Comparison of ENCODE assay signal across 27 cellular contexts in the genomic region with DNA sequence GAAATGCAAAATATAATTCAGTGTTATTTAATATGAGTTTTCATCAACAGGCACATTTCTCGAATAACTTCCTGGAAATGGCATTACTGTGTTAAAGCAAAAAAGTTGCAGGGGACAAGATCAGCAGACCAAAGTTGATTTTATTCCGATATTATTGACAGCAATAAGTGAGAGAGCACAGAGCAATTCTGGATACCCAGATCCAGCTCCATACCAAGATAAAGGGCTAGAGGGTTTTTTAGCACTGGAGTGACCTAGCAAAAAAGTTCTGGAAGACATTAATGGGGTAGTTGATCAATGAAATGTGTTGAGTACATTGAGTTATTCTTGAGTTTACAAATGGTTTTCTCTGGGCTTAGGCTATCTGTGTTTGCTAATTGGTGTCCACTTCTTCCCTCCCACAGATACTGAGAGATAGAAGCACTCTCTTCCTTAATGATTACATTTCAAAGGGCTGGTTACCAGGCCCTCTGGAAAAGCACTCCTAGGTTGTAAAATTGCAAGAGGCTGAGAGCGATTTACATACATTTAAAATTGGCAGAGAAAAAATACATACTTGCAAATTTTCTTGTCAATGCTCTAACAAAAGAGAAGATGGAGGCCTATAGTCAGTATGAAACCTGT. TPM values are rescaled to one million over a fixed set of nuclear protein-coding genes. Genes with fewer than 3 reads are reported as not detected.
DNase-seq lines count a peak whose midpoint lies in the region; ATAC-seq and TF ChIP-seq lines count a peak whose summit lies in the region.
"Had no signal": no experiment of that assay in that cellular context is flagged by ENCODE, and none has a peak within 500 bp of the region (broad histone marks: within the 10 kb centered on the region; RNA-seq: fewer than 3 reads in every experiment).

No MANE protein-coding gene starts in this region.

- no peak overlapping the region for H3K9ac ChIP-seq in H9 (ENCODE audit: extremely low read depth, insufficient read length, low read length)
- H3K9ac ChIP-seq in iPS-15b (ENCODE audit: low read depth, low read length), result no peak overlapping the region

- no peaks in the 10 kb centered on the region for H3K9me3 ChIP-seq in H9 (ENCODE audit: control insufficient read depth, low read depth, low read length)
- no peaks in the 10 kb centered on the region for H3K9me3 ChIP-seq in iPS-15b (ENCODE audit: control insufficient read depth, insufficient read depth, low read length)
- H3K9me3 ChIP-seq: A549 had no signal

- H3K4me1 ChIP-seq in H9 (ENCODE audit: insufficient read depth, low read length) (no peaks in the 10 kb centered on the region; the same call in 1 of the 2 replicates), iPS-15b (ENCODE audit: control insufficient read depth, insufficient read depth, low read length) (peaks cover 22% of the 10 kb centered on the region)
- H3K4me1 ChIP-seq: A549 had no signal

- no peak overlapping the region for H4K5ac ChIP-seq in H9 (ENCODE audit: insufficient read length, low read depth, low read length)

- CTCF ChIA-PET in MCF 10A (lab: Yijun Ruan, JAX), result no interaction called here

- H2BK5ac ChIP-seq in H9 (ENCODE audit: insufficient read length, low read length), result no peak overlapping the region

- H3K79me1 ChIP-seq in H9 (ENCODE audit: insufficient read depth, low read depth, low read length, poor library complexity, severe bottlenecking), result no peaks in the 10 kb centered on the region

- peak overlapping the region; percentile 0 to 33; a peak in 4 of 5 replicates for H3K4me3 Mint-ChIP-seq in H9
- no peak overlapping the region for H3K4me3 Mint-ChIP-seq in MCF 10A (ENCODE audit: unreplicated experiment)
- H3K4me3 Mint-ChIP-seq: CD4-positive, alpha-beta memory T cell; HFFc6 had no signal

- H3K27me3 ChIP-seq in H9 (ENCODE audit: insufficient read depth, low read length), result no peaks in the 10 kb centered on the region
- no peaks in the 10 kb centered on the region for H3K27me3 ChIP-seq in iPS-15b (ENCODE audit: control insufficient read depth, insufficient read depth, low read length)

- no peaks in the 10 kb centered on the region for H3K27me3 Mint-ChIP-seq in H9 (ENCODE audit: low read depth)
- H3K27me3 Mint-ChIP-seq in MCF 10A (ENCODE audit: insufficient read depth, unreplicated experiment), result peaks cover 21% of the 10 kb centered on the region

- H3K4ac ChIP-seq in H9 (ENCODE audit: low read depth, low read length), result no peak overlapping the region

- no peak overlapping the region for H3K18ac ChIP-seq in H9 (ENCODE audit: insufficient read length, low read depth, low read length)

- H3K23ac ChIP-seq in H9 (ENCODE audit: insufficient read length, low read depth, low read length), result no peak overlapping the region

- no peak for DNase-seq in H9
- peak; percentile 57 to 78 for DNase-seq in NCI-H526 (lab: John Stamatoyannopoulos, UW)
- DNase-seq in Ammon's horn (ENCODE audit: low spot score), result no peak
- DNase-seq in MCF 10A (ENCODE audit: unreplicated experiment), result no peak
- DNase-seq: AML-193; C1 segment of cervical spinal cord; CD4-positive, alpha-beta memory T cell; COR-L47; H7; HFFc6; Kasumi-1; MV-4-11; NCI-H1105 treated with DMSO at 0.1 percent for 48 hours; NCI-H146; NCI-H1930; NCI-H2107; NCI-H446 treated with DMSO at 0.1 percent for 48 hours; NCI-H69; SHP77; T-helper 1 cell had no signal

- no peak overlapping the region for H2BK12ac ChIP-seq in H9 (ENCODE audit: insufficient read length, low read depth, low read length)

- no peak overlapping the region for H2BK120ac ChIP-seq in H9 (ENCODE audit: low read depth, low read length, poor library complexity, severe bottlenecking)

- no peak overlapping the region for H2AK5ac ChIP-seq in H9 (ENCODE audit: insufficient read length, low read length)

- H2AFZ ChIP-seq in H9 (ENCODE audit: low read length), result no peak overlapping the region

- H3K36me3 Mint-ChIP-seq in H9 (ENCODE audit: insufficient read depth in 1 of 3, low read depth in 3 of 3), result no peaks in the 10 kb centered on the region
- no peaks in the 10 kb centered on the region for H3K36me3 Mint-ChIP-seq in MCF 10A (ENCODE audit: insufficient read depth, unreplicated experiment)
- H3K36me3 Mint-ChIP-seq: CD4-positive, alpha-beta memory T cell had no signal

- H3K4me2 ChIP-seq in H9 (ENCODE audit: insufficient read depth, insufficient read length, low read length), result peak overlapping the region; percentile 47
- H3K4me2 ChIP-seq: A549 had no signal

- H3K4me3 ChIP-seq in iPS-15b (ENCODE audit: low read depth, low read length), result peak overlapping the region; percentile 28
- H3K4me3 ChIP-seq: A549, GM12878, K562 had no signal

- no peak overlapping the region for H4K91ac ChIP-seq in H9 (ENCODE audit: insufficient read length, low read depth, low read length)

- no peaks in the 10 kb centered on the region for H4K20me1 ChIP-seq in H9 (ENCODE audit: control insufficient read depth, insufficient read depth, insufficient read length)

- no peaks in the 10 kb centered on the region; a peak in 1 of 5 replicates for H3K9me3 Mint-ChIP-seq in H9
- no peaks in the 10 kb centered on the region for H3K9me3 Mint-ChIP-seq in MCF 10A (ENCODE audit: unreplicated experiment)
- H3K9me3 Mint-ChIP-seq: CD4-positive, alpha-beta memory T cell had no signal

- H3K79me2 ChIP-seq in H9 (ENCODE audit: insufficient read depth, low read length), result no peaks in the 10 kb centered on the region

- no peak overlapping the region for H4K8ac ChIP-seq in H9 (replicated peaks; ENCODE audit: insufficient read length, low read depth, low read length)

- BruUV-seq in MCF 10A (replicated peaks; lab: Mats Ljungman, UMichigan), result no TSS peak

- H3K27ac Mint-ChIP-seq in H9 (peak overlapping the region; percentile 31 to 98 (median 96)), MCF 10A (ENCODE audit: low read depth, unreplicated experiment) (no peak overlapping the region)
- H3K27ac Mint-ChIP-seq: CD4-positive, alpha-beta memory T cell; HFFc6 had no signal

- H3T11ph ChIP-seq in H9 (ENCODE audit: low read length), result no peak overlapping the region

- intact Hi-C loops in MCF 10A (cut with micrococcal nuclease), result no loop called here

- no peak for TF ChIP-seq CTCF in H9 (conservative IDR thresholded peaks at IDR 0.05)
- no peak for TF ChIP-seq CTCF in MCF 10A (IDR thresholded peaks at IDR 0.05; ENCODE audit: unreplicated experiment)

- H3K36me3 ChIP-seq in iPS-15b (ENCODE audit: control insufficient read depth, insufficient read depth, low read length), result no peaks in the 10 kb centered on the region

- no CpG with 5 or more reads among the region's 3 CpGs for WGBS in H9 (ENCODE audit: extremely low coverage, insufficient read length, low lambda C conversion rate)

- no peak overlapping the region for H2BK15ac ChIP-seq in H9 (ENCODE audit: low read depth, low read length)

- no peak overlapping the region for H3K56ac ChIP-seq in H9 (ENCODE audit: insufficient read length, low read depth, low read length)

- POLR2A ChIA-PET in MCF 10A (lab: Yijun Ruan, JAX), result no interaction called here

- H3K4me1 Mint-ChIP-seq in H9 (peaks cover 47 to 51% of the 10 kb centered on the region in 2 experiments), MCF 10A (ENCODE audit: insufficient read depth, unreplicated experiment) (no peaks in the 10 kb centered on the region)

- H2BK20ac ChIP-seq in H9 (ENCODE audit: low read depth, low read length, poor library complexity, severe bottlenecking), result peak overlapping the region; percentile 29

- H3K14ac ChIP-seq in H9 (ENCODE audit: insufficient read depth, low read length), result no peak overlapping the region

- H3K27ac ChIP-seq in H9 (ENCODE audit: insufficient read length, low read depth, low read length), result peak overlapping the region; percentile 54
- H3K27ac ChIP-seq: A549, RWPE1 had no signal

- ATAC-seq in GM18858 (IDR thresholded peaks at IDR 0.05; ENCODE audit: unreplicated experiment) (no peak), HG02970 (IDR thresholded peaks at IDR 0.05; ENCODE audit: low FRiP score, unreplicated experiment) (no peak)
- ATAC-seq: A549, GM12878, K562 had no signal

- no peaks in the 10 kb centered on the region for H3K23me2 ChIP-seq in H9 (ENCODE audit: insufficient read length, low read depth, low read length, poor library complexity, severe bottlenecking)

RNA-seq across cellular contexts. Expression of a gene that starts 47.0 kb away (rescaled TPM):
- total RNA-seq in H9 (2021) (8.3 and 8.4 TPM in 2 replicates), MCF 10A (2022) (4.6 and 6.0 TPM in 2 replicates)

Comparison
In these comparisons a context has a peak if more than half of its experiments do, and no peak if none do; other contexts are left out.
1. DNase-seq: peak in NCI-H526 (2 of 2); none in H9 (single experiment), Ammon's horn (single experiment) and MCF 10A (single experiment).